Comparison of ENCODE assay signal across 15 cellular contexts in genomic region chr16:27382187-27382855, GRCh38. TPM values are rescaled to one million over a fixed set of nuclear protein-coding genes. Genes with fewer than 3 reads are reported as not detected.
A peak's percentile ranks its signal among the peaks of the same experiment; 100 is the strongest.
DNase-seq lines count a peak whose midpoint lies in the region; ATAC-seq and TF ChIP-seq lines count a peak whose summit lies in the region.
"Had no signal": no experiment of that assay in that cellular context is flagged by ENCODE, and none has a peak within 500 bp of the region (broad histone marks: within the 10 kb centered on the region; RNA-seq: fewer than 3 reads in every experiment).

No MANE protein-coding gene starts in this region.

- CTCF ChIA-PET in CD8-positive, alpha-beta T cell (lab: Charles Lee): no interaction called here
- CTCF ChIA-PET in activated CD8-positive, alpha-beta memory T cell treated with anti-CD3 and anti-CD28 coated beads, Interleukin-2, amount 10 ng/mL, durations not matched to agents 7 days and 5 days (lab: Charles Lee): interaction anchor here (1.1 kb wide), 2 partner anchors 14 to 202 kb away, joined by 3 to 4 read pairs; no protein-coding TSS in a partner anchor

- intact Hi-C loops in CD8-positive, alpha-beta T cell (cut with DNase I, micrococcal nuclease): no loop called here

- POLR2A ChIA-PET in CD8-positive, alpha-beta T cell (lab: Charles Lee): interaction anchor here (2.1 kb wide), 1 partner anchor 147 kb away, joined by 6 read pairs; no protein-coding TSS in a partner anchor

- H3K36me3 Mint-ChIP-seq in CD8-positive, alpha-beta T cell: no peaks in the 10 kb centered on the region
- H3K36me3 Mint-ChIP-seq in activated CD8-positive, alpha-beta memory T cell treated with anti-CD3 and anti-CD28 coated beads, Interleukin-2, amount 10 ng/mL, durations not matched to agents 7 days and 5 days: peaks cover 19% of the 10 kb centered on the region
- peaks cover 7 to 16% of the 10 kb centered on the region in 2 donors for H3K36me3 Mint-ChIP-seq in naive B cell

- H3K27ac Mint-ChIP-seq in CD8-positive, alpha-beta T cell: peak overlapping the region; percentile 12
- no peak overlapping the region for H3K27ac Mint-ChIP-seq in activated CD8-positive, alpha-beta memory T cell treated with anti-CD3 and anti-CD28 coated beads, Interleukin-2, amount 10 ng/mL, durations not matched to agents 7 days and 5 days
- peak overlapping the region; percentile 9 to 96 (median 66) for H3K27ac Mint-ChIP-seq in naive B cell

- H3K36me3 ChIP-seq in CD8-positive, alpha-beta T cell (ENCODE audit: insufficient read depth, low read length): no peaks in the 10 kb centered on the region
- H3K36me3 ChIP-seq: heart left ventricle, lower lobe of right lung had no signal

- H3K9me3 ChIP-seq in CD8-positive, alpha-beta T cell (ENCODE audit: low read length): no peaks in the 10 kb centered on the region
- H3K9me3 ChIP-seq: lower lobe of right lung had no signal

- no peaks in the 10 kb centered on the region for H3K27me3 ChIP-seq in CD8-positive, alpha-beta T cell (ENCODE audit: insufficient read depth, low read length)
- H3K27me3 ChIP-seq: heart left ventricle had no signal

- H3K4me3 Mint-ChIP-seq in CD8-positive, alpha-beta T cell: no peak overlapping the region
- H3K4me3 Mint-ChIP-seq in activated CD8-positive, alpha-beta memory T cell treated with anti-CD3 and anti-CD28 coated beads, Interleukin-2, amount 10 ng/mL, durations not matched to agents 7 days and 5 days: no peak overlapping the region
- peak overlapping the region in 7 of 8 donors; percentile 12 to 80 (median 55) for H3K4me3 Mint-ChIP-seq in naive B cell

- peak; percentile 58 for ATAC-seq in CD8-positive, alpha-beta T cell
- ATAC-seq in activated CD8-positive, alpha-beta memory T cell treated with anti-CD3 and anti-CD28 coated beads, Interleukin-2, amount 10 ng/mL, durations not matched to agents 7 days and 5 days: no peak
- ATAC-seq in naive B cell (ENCODE audit: low read depth in 2 of 2): peak; percentile 24 to 29
- no peak for ATAC-seq in HG03571 (IDR thresholded peaks at IDR 0.05; ENCODE audit: unreplicated experiment)
- ATAC-seq: heart left ventricle, lower lobe of right lung, Right ventricle myocardium inferior had no signal

- peaks cover 6% of the 10 kb centered on the region for H3K9me3 Mint-ChIP-seq in CD8-positive, alpha-beta T cell
- H3K9me3 Mint-ChIP-seq in activated CD8-positive, alpha-beta memory T cell treated with anti-CD3 and anti-CD28 coated beads, Interleukin-2, amount 10 ng/mL, durations not matched to agents 7 days and 5 days (ENCODE audit: low read depth): peaks cover 13% of the 10 kb centered on the region
- peaks cover 4 to 18% (median 12%) of the 10 kb centered on the region in 7 donors for H3K9me3 Mint-ChIP-seq in naive B cell

- peaks cover 18% of the 10 kb centered on the region for H3K4me1 ChIP-seq in CD8-positive, alpha-beta T cell (ENCODE audit: insufficient read depth, low read length)
- H3K4me1 ChIP-seq: lower lobe of right lung, parathyroid adenoma had no signal

- no peaks in the 10 kb centered on the region for H3K27me3 Mint-ChIP-seq in CD8-positive, alpha-beta T cell (ENCODE audit: low read depth)
- H3K27me3 Mint-ChIP-seq in activated CD8-positive, alpha-beta memory T cell treated with anti-CD3 and anti-CD28 coated beads, Interleukin-2, amount 10 ng/mL, durations not matched to agents 7 days and 5 days: no peaks in the 10 kb centered on the region
- H3K27me3 Mint-ChIP-seq in naive B cell: no peaks in the 10 kb centered on the region

- H3K4me1 Mint-ChIP-seq in CD8-positive, alpha-beta T cell (ENCODE audit: low read depth): peaks cover 31% of the 10 kb centered on the region
- peaks cover 27% of the 10 kb centered on the region for H3K4me1 Mint-ChIP-seq in activated CD8-positive, alpha-beta memory T cell treated with anti-CD3 and anti-CD28 coated beads, Interleukin-2, amount 10 ng/mL, durations not matched to agents 7 days and 5 days
- H3K4me1 Mint-ChIP-seq in naive B cell: peaks cover 59 to 85% (median 81%) of the 10 kb centered on the region in 3 donors

- no peak overlapping the region for H3K4me3 ChIP-seq in CD8-positive, alpha-beta T cell (ENCODE audit: low read depth, low read length)
- H3K4me3 ChIP-seq: heart left ventricle, lower lobe of right lung had no signal

- TF ChIP-seq CTCF in CD8-positive, alpha-beta T cell (IDR thresholded peaks at IDR 0.05): no peak

- DNase-seq in DMS53 (lab: John Stamatoyannopoulos, UW) (peak; percentile 16), DMS53 treated with DMSO at 0.1 percent for 48 hours (lab: John Stamatoyannopoulos, UW; ENCODE audit: unreplicated experiment) (no peak), naive B cell (no peak), NCI-H1105 (lab: John Stamatoyannopoulos, UW) (no peak), inferior parietal cortex (ENCODE audit: extremely low spot score) (no peak)
- DNase-seq in CD8-positive, alpha-beta T cell: peak in 2 of 7 experiments; percentile 45 to 58
- DNase-seq in activated CD8-positive, alpha-beta memory T cell treated with anti-CD3 and anti-CD28 coated beads, Interleukin-2, amount 10 ng/mL, durations not matched to agents 7 days and 5 days: peak; percentile 35
- DNase-seq: lower lobe of right lung; NCI-H1436; stimulated activated CD4-positive, alpha-beta T cell treated with anti-CD3 and anti-CD28 coated beads, Interleukin-2, amount 100 ng/mL, for 48 hours had no signal

- no peak overlapping the region for H3K27ac ChIP-seq in CD8-positive, alpha-beta T cell (ENCODE audit: low read depth, low read length)
- H3K27ac ChIP-seq: 22Rv1, lower lobe of right lung, parathyroid adenoma had no signal

RNA-seq across cellular contexts. Expression of gene IL21R, which starts 19.7 kb away (rescaled TPM):
- total RNA-seq in CD8-positive, alpha-beta T cell: 100 to 1,000 TPM; 113 to 121 TPM
- total RNA-seq in activated CD8-positive, alpha-beta memory T cell treated with anti-CD3 and anti-CD28 coated beads, Interleukin-2, amount 10 ng/mL, durations not matched to agents 7 days and 5 days: 10 to 100 TPM; 24.6 to 38.0 TPM
- 100 to 1,000 TPM in 1 of 6 donors, 10 to 100 TPM in 5; 47.9 to 118 (median 74.5) TPM for polyA plus RNA-seq in naive B cell (ENCODE audit: low read depth in 6 of 6)

Comparison
In these comparisons a context has a peak if more than half of its experiments do, and no peak if none do; other contexts are left out.
1. DNase-seq: peak in DMS53 (single experiment) and activated CD8-positive, alpha-beta memory T cell treated with anti-CD3 and anti-CD28 coated beads, Interleukin-2, amount 10 ng/mL, durations not matched to agents 7 days and 5 days (single experiment); none in DMS53 treated with DMSO at 0.1 percent for 48 hours (single experiment), naive B cell (single experiment), NCI-H1105 (single experiment) and inferior parietal cortex (single experiment).
2. ATAC-seq: peak in CD8-positive, alpha-beta T cell (single experiment) and naive B cell (2 of 2); none in activated CD8-positive, alpha-beta memory T cell treated with anti-CD3 and anti-CD28 coated beads, Interleukin-2, amount 10 ng/mL, durations not matched to agents 7 days and 5 days (single experiment) and HG03571 (single experiment).
3. H3K4me3 Mint-ChIP-seq: peak in naive B cell (7 of 8); none in CD8-positive, alpha-beta T cell (single experiment) and activated CD8-positive, alpha-beta memory T cell treated with anti-CD3 and anti-CD28 coated beads, Interleukin-2, amount 10 ng/mL, durations not matched to agents 7 days and 5 days (single experiment).